ENCODE assay signal across 9 cellular contexts in genomic region chr4:164659765-164660164, GRCh38.
"Had no signal": no experiment of that assay in that cellular context is flagged by ENCODE, and none has a peak within 500 bp of the region (broad histone marks: within the 10 kb centered on the region; RNA-seq: fewer than 3 reads in every experiment).

No MANE protein-coding gene starts in this region.

- H3K27ac Mint-ChIP-seq: HFFc6 had no signal

- H3K27ac ChIP-seq: HL-60 had no signal

- H3K36me3 ChIP-seq: HAP-1 had no signal

- DNase-seq: GOT3, H7, HFFc6, IMR-90, KG1 had no signal

- FAIRE-seq: K562 had no signal

- H3K4me1 ChIP-seq: HAP-1 had no signal

- H3K9me3 ChIP-seq: HAP-1 had no signal

- H3K4me3 Mint-ChIP-seq: HFFc6 had no signal

- ATAC-seq: HCT116, K562 had no signal

- H3K4me3 ChIP-seq: HAP-1, K562 had no signal
